Comparison of ENCODE assay signal across 1 cellular context in genomic region chr11:33375688-33376311, GRCh38.
TF ChIP-seq lines count a peak whose summit lies in the region.

TSS of gene KIAA1549L (plus strand) at chr11:33376108.

TF ChIP-seq in HCT116, 20 proteins besides CTCF, POLR2A, EP300 and RAD21 (continued from another document):
- no peak for TF ChIP-seq SRF (IDR thresholded peaks at IDR 0.05; ENCODE audit: low read depth)
- TF ChIP-seq, protein P1, sequence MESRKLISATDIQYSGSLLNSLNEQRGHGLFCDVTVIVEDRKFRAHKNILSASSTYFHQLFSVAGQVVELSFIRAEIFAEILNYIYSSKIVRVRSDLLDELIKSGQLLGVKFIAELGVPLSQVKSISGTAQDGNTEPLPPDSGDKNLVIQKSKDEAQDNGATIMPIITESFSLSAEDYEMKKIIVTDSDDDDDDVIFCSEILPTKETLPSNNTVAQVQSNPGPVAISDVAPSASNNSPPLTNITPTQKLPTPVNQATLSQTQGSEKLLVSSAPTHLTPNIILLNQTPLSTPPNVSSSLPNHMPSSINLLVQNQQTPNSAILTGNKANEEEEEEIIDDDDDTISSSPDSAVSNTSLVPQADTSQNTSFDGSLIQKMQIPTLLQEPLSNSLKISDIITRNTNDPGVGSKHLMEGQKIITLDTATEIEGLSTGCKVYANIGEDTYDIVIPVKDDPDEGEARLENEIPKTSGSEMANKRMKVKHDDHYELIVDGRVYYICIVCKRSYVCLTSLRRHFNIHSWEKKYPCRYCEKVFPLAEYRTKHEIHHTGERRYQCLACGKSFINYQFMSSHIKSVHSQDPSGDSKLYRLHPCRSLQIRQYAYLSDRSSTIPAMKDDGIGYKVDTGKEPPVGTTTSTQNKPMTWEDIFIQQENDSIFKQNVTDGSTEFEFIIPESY (IDR thresholded peaks at IDR 0.05; ENCODE audit: extremely low read depth, insufficient replicate concordance, low read length): no peak
- no peak for TF ChIP-seq ZFX (IDR thresholded peaks at IDR 0.05)
- TF ChIP-seq CBX3 (IDR thresholded peaks at IDR 0.05; ENCODE audit: low read depth): no peak
- TF ChIP-seq ELF1 (IDR thresholded peaks at IDR 0.05; ENCODE audit: borderline replicate concordance, low read depth): no peak
- TF ChIP-seq SP1 (IDR thresholded peaks at IDR 0.05; ENCODE audit: low read depth): no peak
